ENCODE assay signal across 19 cellular contexts in genomic region chr2:63982335-63982734, GRCh38. TPM values are rescaled to one million over a fixed set of nuclear protein-coding genes. Genes with fewer than 3 reads are reported as not detected.
A peak's percentile ranks its signal among the peaks of the same experiment; 100 is the strongest.
DNase-seq lines count a peak whose midpoint lies in the region; ATAC-seq, FAIRE-seq and TF ChIP-seq lines count a peak whose summit lies in the region.
"Had no signal": no experiment of that assay in that cellular context is flagged by ENCODE, and none has a peak within 500 bp of the region (broad histone marks: within the 10 kb centered on the region; RNA-seq: fewer than 3 reads in every experiment).

No MANE protein-coding gene starts in this region.

- no peaks in the 10 kb centered on the region for H3K4me1 ChIP-seq in cardiac muscle cell (ENCODE audit: low read depth)

- H3K27ac ChIP-seq in cardiac muscle cell: peak overlapping the region; percentile 30
- peak overlapping the region; percentile 88 for H3K27ac ChIP-seq in VCaP
- H3K27ac ChIP-seq: BLaER1 treated with 17β-estradiol and CSF1 and Interleukin-3, amounts not matched to agents 10 nM and 100 nM; GM23248; KMS-11 had no signal

- H3K36me3 ChIP-seq in cardiac muscle cell: peaks cover 27% of the 10 kb centered on the region

- intact Hi-C loops in cardiac septum (cut with DNase I) (no loop called here), sciatic nerve (cut with DNase I) (no loop called here)

- H3K27me3 ChIP-seq in cardiac muscle cell: no peaks in the 10 kb centered on the region
- H3K27me3 ChIP-seq: BLaER1 treated with 17β-estradiol and CSF1 and Interleukin-3, amounts not matched to agents 10 nM and 100 nM had no signal

- no peak overlapping the region for H3K4me3 ChIP-seq in cardiac muscle cell
- H3K4me3 ChIP-seq: BLaER1 treated with 17β-estradiol and CSF1 and Interleukin-3, amounts not matched to agents 10 nM and 100 nM; GM23248 had no signal

- no peak for TF ChIP-seq POLR2A in H54 (IDR thresholded peaks at IDR 0.05; ENCODE audit: low read depth, low read length)

- no peaks in the 10 kb centered on the region for H3K9me3 ChIP-seq in cardiac muscle cell (ENCODE audit: low read depth)
- H3K9me3 ChIP-seq: BLaER1 treated with 17β-estradiol and CSF1 and Interleukin-3, amounts not matched to agents 10 nM and 100 nM had no signal

- FAIRE-seq in H54 (lab: Jason Lieb, UNC): peak; percentile 27
- FAIRE-seq: GM12892, GM18507 had no signal

- ATAC-seq in sciatic nerve (no peak), HG03025 (IDR thresholded peaks at IDR 0.05; ENCODE audit: low FRiP score, unreplicated experiment) (no peak)

- no peak for DNase-seq in cardiac muscle cell (ENCODE audit: low read depth in 1 of 2, low spot score in 1 of 2)
- DNase-seq in cardiac septum (ENCODE audit: low spot score): no peak
- no peak for DNase-seq in H54 (ENCODE audit: insufficient read length, low spot score)
- DNase-seq in sciatic nerve (ENCODE audit: low spot score): no peak
- DNase-seq in cortex of kidney (lab: John Stamatoyannopoulos, UW): no peak
- DNase-seq: 8988T; CD4-positive, alpha-beta T cell; DMS153; DMS79; GDM1; GM23248; HCEC 1CT; HFFc6 had no signal

- TF ChIP-seq CTCF in cardiac muscle cell (IDR thresholded peaks at IDR 0.05; ENCODE audit: low read depth, low read length): no peak
- TF ChIP-seq CTCF in VCaP (conservative IDR thresholded peaks at IDR 0.05): no peak

RNA-seq across cellular contexts. Expression of gene VPS54, which starts 36.9 kb away (rescaled TPM):
- total RNA-seq in cardiac muscle cell (18.4 and 22.4 TPM in 2 replicates), cardiac septum (12.7 TPM), sciatic nerve (27.9 TPM)
- 18.7 and 23.3 TPM in 2 replicates for polyA plus RNA-seq in cardiac muscle cell
